Comparison of ENCODE assay signal across 7 cellular contexts in genomic region chrX:21374994-21375794, GRCh38. TPM values are rescaled to one million over a fixed set of nuclear protein-coding genes. Genes with fewer than 3 reads are reported as not detected.
DNase-seq lines count a peak whose midpoint lies in the region; ATAC-seq and TF ChIP-seq lines count a peak whose summit lies in the region.

No MANE protein-coding gene starts in this region.

- TF ChIP-seq CTCF in hepatocyte (IDR thresholded peaks at IDR 0.05; ENCODE audit: poor library complexity) = no peak

- no peaks in the 10 kb centered on the region for H3K9me3 ChIP-seq in hepatocyte (ENCODE audit: low read depth)

- H4K20me1 ChIP-seq in hepatocyte (ENCODE audit: insufficient read depth, poor library complexity, severe bottlenecking) = no peaks in the 10 kb centered on the region

- H3K4me2 ChIP-seq in hepatocyte = peak overlapping the region; percentile 89

- no peaks in the 10 kb centered on the region for H3K36me3 ChIP-seq in hepatocyte (replicated peaks; ENCODE audit: insufficient read depth, low read depth)

- no peaks in the 10 kb centered on the region for H3K4me1 ChIP-seq in hepatocyte (ENCODE audit: insufficient read depth)

- no peak overlapping the region for H3K27ac ChIP-seq in hepatocyte

- peaks cover 8% of the 10 kb centered on the region for H3K27me3 ChIP-seq in hepatocyte

- peak overlapping the region; percentile 64 for H2AFZ ChIP-seq in hepatocyte

- 50% methylated on average over 32 of the region's 48 CpGs for WGBS in hepatocyte (ENCODE audit: low lambda C conversion rate, missing lambda C conversion rate)

- H3K79me2 ChIP-seq in hepatocyte = no peaks in the 10 kb centered on the region

- DNase-seq in activated CD8-positive, alpha-beta memory T cell treated with anti-CD3 and anti-CD28 coated beads, Interleukin-2, amount 50 U/mL, for 48 hours = peak; percentile 51
- DNase-seq in hepatocyte (ENCODE audit: low spot score) (peak; percentile 5), OCI-M2 (lab: John Stamatoyannopoulos, UW; ENCODE audit: unreplicated experiment) (no peak), anterior cingulate cortex (lab: John Stamatoyannopoulos, UW) (no peak)
- peak; percentile 4 for DNase-seq in stimulated activated CD4-positive, alpha-beta T cell treated with anti-CD3 and anti-CD28 coated beads, Interleukin-4, amount 100 ng/mL, for 1 hour

- no peaks in the 10 kb centered on the region for H3K9me2 ChIP-seq in hepatocyte (replicated peaks; ENCODE audit: insufficient read depth)

- H3K4me3 ChIP-seq in hepatocyte = peak overlapping the region; percentile 60

- ATAC-seq in GM18519 (IDR thresholded peaks at IDR 0.05; ENCODE audit: low FRiP score, unreplicated experiment) = peak; percentile 0
- peak; percentile 11 for ATAC-seq in HG02623 (IDR thresholded peaks at IDR 0.05; ENCODE audit: unreplicated experiment)

RNA-seq across cellular contexts. Expression of gene CNKSR2, which starts 1.0 kb away (rescaled TPM):
- 8.0 and 10.3 TPM in 2 replicates for total RNA-seq in hepatocyte
- polyA plus RNA-seq in hepatocyte = 1.5 and 1.8 TPM in 2 replicates

Comparison
In these comparisons a context has a peak if more than half of its experiments do, and no peak if none do; other contexts are left out.
1. DNase-seq: peak in activated CD8-positive, alpha-beta memory T cell treated with anti-CD3 and anti-CD28 coated beads, Interleukin-2, amount 50 U/mL, for 48 hours (single experiment), hepatocyte (single experiment) and stimulated activated CD4-positive, alpha-beta T cell treated with anti-CD3 and anti-CD28 coated beads, Interleukin-4, amount 100 ng/mL, for 1 hour (single experiment); none in OCI-M2 (single experiment) and anterior cingulate cortex (0 of 58).